Comparison of ENCODE assay signal across 10 cellular contexts in the genomic region with DNA sequence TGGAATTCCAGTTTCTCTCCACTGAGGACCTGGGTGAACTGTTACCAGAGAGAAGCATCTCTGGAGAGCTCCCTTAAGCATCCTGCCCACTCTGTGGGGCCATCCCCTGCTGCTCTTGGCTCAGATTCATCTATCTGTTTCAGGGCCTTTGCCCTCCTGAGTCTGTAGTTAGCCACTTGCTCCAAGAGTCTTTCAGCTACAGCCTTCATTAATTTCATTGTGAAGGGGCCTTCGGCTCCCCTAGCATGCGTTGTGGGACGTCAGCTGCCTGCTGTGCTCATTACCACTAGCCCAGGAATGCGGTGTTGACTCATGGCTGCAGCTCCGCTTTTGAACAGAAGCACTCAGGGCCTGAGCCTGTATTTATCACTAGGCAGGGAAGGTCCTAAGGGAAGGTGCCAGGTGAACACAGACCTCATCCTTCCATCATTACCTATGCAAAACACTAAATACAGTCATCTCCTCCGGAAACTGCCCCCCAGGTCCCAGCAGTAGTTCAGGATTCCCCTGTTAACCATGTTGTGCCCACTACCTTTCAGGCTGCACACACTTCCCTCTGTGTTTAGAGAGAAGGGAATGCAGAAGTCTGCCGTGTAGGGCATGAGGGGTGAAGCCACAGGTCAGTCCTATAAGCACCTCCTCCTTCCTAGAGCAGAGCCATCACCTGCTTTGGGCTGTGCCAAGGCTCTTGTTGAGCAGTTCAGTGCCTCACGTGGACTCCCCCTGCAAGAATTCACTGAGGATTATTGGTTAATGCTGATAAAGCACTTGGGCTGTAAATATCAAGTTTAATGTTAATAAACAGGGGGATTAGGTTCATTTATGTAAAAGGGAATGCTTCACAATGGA.
DNase-seq lines count a peak whose midpoint lies in the region; ATAC-seq and TF ChIP-seq lines count a peak whose summit lies in the region.
"Had no signal": no experiment of that assay in that cellular context is flagged by ENCODE, and none has a peak within 500 bp of the region (broad histone marks: within the 10 kb centered on the region; RNA-seq: fewer than 3 reads in every experiment).

No MANE protein-coding gene starts in this region.

- H3K27ac ChIP-seq in iPS-20b (ENCODE audit: low read length) (peak overlapping the region; percentile 38), transverse colon (peak overlapping the region; percentile 66 to 82 (median 75))
- H3K27ac ChIP-seq: 22Rv1, neutrophil had no signal

- no peak for ATAC-seq in GM19455 (IDR thresholded peaks at IDR 0.05; ENCODE audit: unreplicated experiment)

- TF ChIP-seq EP300 in transverse colon (IDR thresholded peaks at IDR 0.05; ENCODE audit: low read depth) = no peak

- in situ Hi-C loops in transverse colon (cut with MboI; ENCODE audit: low pct_ligation_motif_present in 1 of 4, low pct_unique_long_range_greater_than_20kb in 1 of 4, low sequenced_read_pairs in 3 of 4) = no loop called here

- H3K4me1 ChIP-seq in iPS-20b (ENCODE audit: insufficient read depth, low read length) = peaks cover 30% of the 10 kb centered on the region
- peaks cover 4 to 28% (median 12%) of the 10 kb centered on the region in 4 donors for H3K4me1 ChIP-seq in transverse colon

- intact Hi-C loops in transverse colon (cut with DNase I; ENCODE audit: low total_unique reads) = no loop called here

- WGBS in transverse colon (ENCODE audit: low coverage in 1 of 2), 2 donors = 66% methylated on average over 8 of the region's 8 CpGs; no CpG with 5 or more reads in 1 of the 2 donors

- TF ChIP-seq POLR2A in transverse colon (IDR thresholded peaks at IDR 0.05) = no peak

- TF ChIP-seq CTCF in transverse colon (IDR thresholded peaks at IDR 0.05) = no peak

- no peaks in the 10 kb centered on the region for H3K36me3 ChIP-seq in iPS-20b (ENCODE audit: insufficient read depth, low read depth, low read length)
- no peaks in the 10 kb centered on the region for H3K36me3 ChIP-seq in transverse colon
- H3K36me3 ChIP-seq: neutrophil had no signal

- DNase-seq in NCI-H1417 (lab: John Stamatoyannopoulos, UW) = peak in 2 of 3 experiments; percentile 52 to 82
- no peak for DNase-seq in NCI-H1417 treated with DMSO at 0.1 percent for 48 hours (lab: John Stamatoyannopoulos, UW)
- peak; percentile 82 for DNase-seq in amniotic stem cell (lab: John Stamatoyannopoulos, UW)
- peak; percentile 34 for DNase-seq in transverse colon
- no peak for DNase-seq in DMS53 (lab: John Stamatoyannopoulos, UW)
- DNase-seq in NCI-H510A treated with DMSO at 0.1 percent for 48 hours (lab: John Stamatoyannopoulos, UW) = no peak

- H3K27me3 ChIP-seq in iPS-20b (ENCODE audit: insufficient read depth, low read length) = no peaks in the 10 kb centered on the region
- H3K27me3 ChIP-seq in transverse colon = no peaks in the 10 kb centered on the region
- H3K27me3 ChIP-seq: neutrophil had no signal

- no peak overlapping the region; the same call in 1 of the 2 replicates for H3K9ac ChIP-seq in iPS-20b (ENCODE audit: low read depth, low read length)

- H3K4me3 ChIP-seq in iPS-20b (ENCODE audit: low read length) (no peak overlapping the region), transverse colon (no peak overlapping the region)

- H3K9me3 ChIP-seq in iPS-20b (ENCODE audit: insufficient read depth, low read depth, low read length) = no peaks in the 10 kb centered on the region
- no peaks in the 10 kb centered on the region for H3K9me3 ChIP-seq in transverse colon
- H3K9me3 ChIP-seq: neutrophil had no signal

Comparison
In these comparisons a context has a peak if more than half of its experiments do, and no peak if none do; other contexts are left out.
1. DNase-seq: peak in NCI-H1417 (2 of 3), amniotic stem cell (single experiment) and transverse colon (single experiment); none in NCI-H1417 treated with DMSO at 0.1 percent for 48 hours (single experiment), DMS53 (single experiment) and NCI-H510A treated with DMSO at 0.1 percent for 48 hours (single experiment).